8 cellular contexts compared by ENCODE assay signal in the genomic region with DNA sequence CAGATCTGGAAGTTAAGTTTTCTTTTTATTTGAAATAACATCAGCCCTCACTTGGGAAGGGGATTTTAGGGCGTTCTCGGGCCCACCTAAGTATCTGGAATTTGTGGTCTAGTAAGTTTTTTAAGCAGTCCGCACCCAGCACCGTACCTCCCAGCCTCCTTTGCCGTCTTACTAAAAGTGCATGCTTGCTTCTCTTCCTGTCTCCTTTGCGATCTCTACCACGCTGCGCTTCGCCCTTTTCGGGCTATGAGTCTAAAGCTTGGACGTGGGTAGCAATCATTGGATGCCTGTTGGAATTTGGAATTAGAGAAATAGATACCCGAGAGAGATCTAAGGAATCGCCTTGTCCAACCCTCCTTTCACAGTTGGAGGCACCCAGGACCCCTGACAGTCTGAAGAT. TPM values are rescaled to one million over a fixed set of nuclear protein-coding genes. Genes with fewer than 3 reads are reported as not detected.
DNase-seq lines count a peak whose midpoint lies in the region; ATAC-seq and TF ChIP-seq lines count a peak whose summit lies in the region.

No MANE protein-coding gene starts in this region.

- H3K9me3 ChIP-seq in breast epithelium = no peaks in the 10 kb centered on the region
- no peaks in the 10 kb centered on the region for H3K9me3 ChIP-seq in right lobe of liver
- H3K9me3 ChIP-seq in thymus (ENCODE audit: control insufficient read depth) = no peaks in the 10 kb centered on the region

- H3K27ac Mint-ChIP-seq in activated CD4-positive, alpha-beta T cell treated with anti-CD3 and anti-CD28 coated beads, Interleukin-2, amount 10 ng/mL, durations not matched to agents 24 days and 14 days = peak overlapping the region; percentile 52

- DNase-seq in activated CD4-positive, alpha-beta T cell treated with anti-CD3 and anti-CD28 coated beads, Interleukin-2, amount 10 ng/mL, durations not matched to agents 24 days and 14 days = no peak
- DNase-seq in activated CD4-positive, alpha-beta T cell treated with anti-CD3 and anti-CD28 coated beads for 1 hour = no peak
- no peak for DNase-seq in breast epithelium (ENCODE audit: low spot score in 2 of 2)
- no peak for DNase-seq in right lobe of liver
- no peak for DNase-seq in SW480 (ENCODE audit: low spot score)
- no peak for DNase-seq in midbrain (lab: John Stamatoyannopoulos, UW)

- H3K4me1 Mint-ChIP-seq in activated CD4-positive, alpha-beta T cell treated with anti-CD3 and anti-CD28 coated beads, Interleukin-2, amount 10 ng/mL, durations not matched to agents 24 days and 14 days = peaks cover 8% of the 10 kb centered on the region

- no peaks in the 10 kb centered on the region for H3K9me3 Mint-ChIP-seq in activated CD4-positive, alpha-beta T cell treated with anti-CD3 and anti-CD28 coated beads, Interleukin-2, amount 10 ng/mL, durations not matched to agents 24 days and 14 days

- 13% methylated on average over 13 of the region's 13 CpGs for WGBS in right lobe of liver (ENCODE audit: insufficient coverage, low coverage, low lambda C conversion rate, missing lambda C conversion rate)
- 15% methylated on average over 13 of the region's 13 CpGs for WGBS in thymus

- H3K27ac ChIP-seq in breast epithelium (peak overlapping the region; percentile 9 to 81), right lobe of liver (peak overlapping the region in 2 of 3 donors; percentile 74 to 79), thymus (ENCODE audit: low read depth) (no peak overlapping the region)

- H3K36me3 ChIP-seq in breast epithelium = no peaks in the 10 kb centered on the region
- no peaks in the 10 kb centered on the region for H3K36me3 ChIP-seq in right lobe of liver
- no peaks in the 10 kb centered on the region for H3K36me3 ChIP-seq in thymus (ENCODE audit: control insufficient read depth, insufficient read depth)

- peak overlapping the region; percentile 69 for H3K4me3 Mint-ChIP-seq in activated CD4-positive, alpha-beta T cell treated with anti-CD3 and anti-CD28 coated beads, Interleukin-2, amount 10 ng/mL, durations not matched to agents 24 days and 14 days

- no peaks in the 10 kb centered on the region for H3K36me3 Mint-ChIP-seq in activated CD4-positive, alpha-beta T cell treated with anti-CD3 and anti-CD28 coated beads, Interleukin-2, amount 10 ng/mL, durations not matched to agents 24 days and 14 days (ENCODE audit: low read depth)

- TF ChIP-seq POLR2A in breast epithelium (IDR thresholded peaks at IDR 0.05) = no peak
- no peak for TF ChIP-seq POLR2A in right lobe of liver (IDR thresholded peaks at IDR 0.05)

- intact Hi-C loops in activated CD4-positive, alpha-beta T cell treated with anti-CD3 and anti-CD28 coated beads, Interleukin-2, amount 10 ng/mL, durations not matched to agents 24 days and 14 days (cut with micrococcal nuclease) = loop anchor here (10.0 kb wide), 1 partner anchor 228 kb away; no protein-coding TSS in a partner anchor
- intact Hi-C loops in breast epithelium (cut with DNase I; ENCODE audit: low total_unique reads) = loop anchor here (5.0 to 10.0 kb wide), 2 partner anchors 231 to 328 kb away; no protein-coding TSS in a partner anchor
- intact Hi-C loops in right lobe of liver (cut with DNase I) = loop anchor here in 1 of 2 donors (10.0 kb wide), 1 partner anchor 328 kb away; no protein-coding TSS in a partner anchor

- ATAC-seq in right lobe of liver (no peak), HG02763 (IDR thresholded peaks at IDR 0.05; ENCODE audit: unreplicated experiment) (no peak)

- peak overlapping the region; percentile 44 to 73 (median 66) for H3K4me3 ChIP-seq in breast epithelium
- H3K4me3 ChIP-seq in right lobe of liver = peak overlapping the region; percentile 62 to 78 (median 74)
- peak overlapping the region; percentile 46 for H3K4me3 ChIP-seq in thymus (ENCODE audit: low read length)

- no peak for TF ChIP-seq CTCF in breast epithelium (IDR thresholded peaks at IDR 0.05)
- TF ChIP-seq CTCF in right lobe of liver (IDR thresholded peaks at IDR 0.05) = no peak

- H3K27me3 Mint-ChIP-seq in activated CD4-positive, alpha-beta T cell treated with anti-CD3 and anti-CD28 coated beads, Interleukin-2, amount 10 ng/mL, durations not matched to agents 24 days and 14 days = peaks cover 38% of the 10 kb centered on the region

- H3K27me3 ChIP-seq in breast epithelium (no peaks in the 10 kb centered on the region), right lobe of liver (no peaks in the 10 kb centered on the region), thymus (ENCODE audit: control insufficient read depth, insufficient read depth) (peaks cover 32% of the 10 kb centered on the region)

- no peaks in the 10 kb centered on the region for H3K4me1 ChIP-seq in breast epithelium
- peaks cover 0 to 18% (median 2%) of the 10 kb centered on the region in 4 donors for H3K4me1 ChIP-seq in right lobe of liver
- no peaks in the 10 kb centered on the region for H3K4me1 ChIP-seq in thymus (ENCODE audit: control insufficient read depth, insufficient read depth, low read length)

RNA-seq across cellular contexts. Expression of a gene that starts 1.1 kb away (rescaled TPM):
- not detected in 2 replicates for total RNA-seq in activated CD4-positive, alpha-beta T cell treated with anti-CD3 and anti-CD28 coated beads, Interleukin-2, amount 10 ng/mL, durations not matched to agents 24 days and 14 days
- total RNA-seq in breast epithelium = 10 to 100 TPM in 2 of 3 donors, under 1 TPM in 1; 0.64 to 58.7 (median 41.3) TPM
- 10 to 100 TPM in 4 of 6 experiments, 1 to 10 TPM in 2; 5.2 to 21.8 (median 13.7) TPM for total RNA-seq in right lobe of liver
- polyA plus RNA-seq in thymus = 1.7 TPM
